8 cellular contexts compared by ENCODE assay signal in genomic region chr2:206392118-206392517, GRCh38. TPM values are rescaled to one million over a fixed set of nuclear protein-coding genes. Genes with fewer than 3 reads are reported as not detected.
DNase-seq lines count a peak whose midpoint lies in the region; ATAC-seq and TF ChIP-seq lines count a peak whose summit lies in the region.

No MANE protein-coding gene starts in this region.

- H3K9me3 Mint-ChIP-seq in stimulated activated effector memory CD8-positive, alpha-beta T cell treated with anti-CD3 and anti-CD28 coated beads, Interleukin-12 subunit alpha, Interleukin-12 subunit beta, amount 100 ng/mL, for 72 hours: no peaks in the 10 kb centered on the region

- in situ Hi-C loops in G401 (cut with HindIII; ENCODE audit: low sequenced_read_pairs): no loop called here

- DNase-seq in A172 (ENCODE audit: low spot score) (peak; percentile 59), G401 (ENCODE audit: low spot score) (peak; percentile 18), HT-29 (ENCODE audit: low spot score) (peak; percentile 47), SW480 (ENCODE audit: low spot score) (peak; percentile 53), fibroblast of pulmonary artery (ENCODE audit: low read depth) (peak; percentile 68), ecto neural progenitor cell (ENCODE audit: low spot score) (no peak)
- no peak for DNase-seq in stimulated activated effector memory CD8-positive, alpha-beta T cell treated with anti-CD3 and anti-CD28 coated beads, Interleukin-12 subunit alpha, Interleukin-12 subunit beta, amount 100 ng/mL, for 72 hours (ENCODE audit: low spot score in 2 of 2)

- H3K4me3 ChIP-seq in fibroblast of pulmonary artery (replicated peaks; ENCODE audit: low read depth, low read length): no peak overlapping the region

- no peaks in the 10 kb centered on the region for H3K4me1 Mint-ChIP-seq in stimulated activated effector memory CD8-positive, alpha-beta T cell treated with anti-CD3 and anti-CD28 coated beads, Interleukin-12 subunit alpha, Interleukin-12 subunit beta, amount 100 ng/mL, for 72 hours

- ATAC-seq in GM21786 (IDR thresholded peaks at IDR 0.05; ENCODE audit: unreplicated experiment): peak; percentile 97
- ATAC-seq in stimulated activated effector memory CD8-positive, alpha-beta T cell treated with anti-CD3 and anti-CD28 coated beads, Interleukin-12 subunit alpha, Interleukin-12 subunit beta, amount 100 ng/mL, for 72 hours: peak; percentile 59

- H3K36me3 Mint-ChIP-seq in stimulated activated effector memory CD8-positive, alpha-beta T cell treated with anti-CD3 and anti-CD28 coated beads, Interleukin-12 subunit alpha, Interleukin-12 subunit beta, amount 100 ng/mL, for 72 hours: no peaks in the 10 kb centered on the region

- H3K27ac Mint-ChIP-seq in stimulated activated effector memory CD8-positive, alpha-beta T cell treated with anti-CD3 and anti-CD28 coated beads, Interleukin-12 subunit alpha, Interleukin-12 subunit beta, amount 100 ng/mL, for 72 hours: no peak overlapping the region

- peak; percentile 57 for TF ChIP-seq CTCF in fibroblast of pulmonary artery (IDR thresholded peaks at IDR 0.05; ENCODE audit: low read length, missing control alignments)

- H3K4me3 Mint-ChIP-seq in stimulated activated effector memory CD8-positive, alpha-beta T cell treated with anti-CD3 and anti-CD28 coated beads, Interleukin-12 subunit alpha, Interleukin-12 subunit beta, amount 100 ng/mL, for 72 hours: no peak overlapping the region

RNA-seq across cellular contexts. Expression of gene ADAM23, which starts 51.2 kb away (rescaled TPM):
- 4.6 and 4.9 TPM in 2 replicates for total RNA-seq in A172 (2014; rRNA removed; shearing (Covaris generic))
- total RNA-seq in G401 (2014; rRNA removed; shearing (Covaris generic)): 2.7 and 7.7 TPM in 2 replicates
- total RNA-seq in HT-29 (2014; rRNA removed; shearing (Covaris generic)): not detected in 2 replicates

Comparison
In these comparisons a context has a peak if more than half of its experiments do, and no peak if none do; other contexts are left out.
1. DNase-seq: peak in A172 (single experiment), G401 (single experiment), HT-29 (single experiment), SW480 (single experiment) and fibroblast of pulmonary artery (single experiment); none in stimulated activated effector memory CD8-positive, alpha-beta T cell treated with anti-CD3 and anti-CD28 coated beads, Interleukin-12 subunit alpha, Interleukin-12 subunit beta, amount 100 ng/mL, for 72 hours (0 of 2) and ecto neural progenitor cell (single experiment).